16 cellular contexts compared by ENCODE assay signal in the genomic region with DNA sequence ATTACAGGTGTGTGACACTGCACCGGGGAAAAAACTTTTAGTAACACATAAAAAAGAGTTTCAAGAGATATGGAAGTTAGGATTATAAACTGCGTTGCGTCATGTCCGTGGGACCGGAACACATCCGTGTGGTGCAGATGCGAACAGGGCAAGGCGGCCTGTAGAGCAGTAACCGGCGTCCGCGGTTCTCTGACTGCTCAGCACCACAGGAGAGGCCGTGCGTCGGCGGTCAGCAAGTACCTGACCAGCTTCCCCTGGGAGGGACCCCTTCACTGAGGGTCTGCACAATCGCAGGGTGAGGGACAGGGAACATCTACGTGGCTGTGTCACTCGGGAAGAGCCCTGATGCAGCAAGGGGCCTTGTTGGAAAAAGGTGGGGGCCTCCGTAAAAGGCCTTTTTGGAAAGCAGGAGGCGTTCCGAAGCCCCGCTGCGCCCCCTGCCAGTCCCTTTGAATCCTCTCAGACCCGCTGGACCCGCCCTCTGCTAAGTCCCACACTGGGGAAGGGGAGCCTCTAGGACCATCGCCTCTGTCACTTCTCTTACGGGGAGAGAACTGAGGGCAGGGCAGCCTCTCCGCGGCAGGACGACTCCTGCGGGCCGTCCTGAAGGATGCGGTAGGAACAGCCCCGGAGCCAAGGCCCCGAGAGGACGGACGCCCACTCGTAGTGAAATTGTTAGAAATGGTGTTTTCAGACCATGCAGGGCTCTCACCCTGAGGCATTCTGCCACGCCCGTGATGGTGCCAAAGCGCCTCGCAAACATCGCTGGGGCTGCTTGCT.
A peak's percentile ranks its signal among the peaks of the same experiment; 100 is the strongest.
DNase-seq lines count a peak whose midpoint lies in the region; ATAC-seq and TF ChIP-seq lines count a peak whose summit lies in the region.
"Had no signal": no experiment of that assay in that cellular context is flagged by ENCODE, and none has a peak within 500 bp of the region (broad histone marks: within the 10 kb centered on the region; RNA-seq: fewer than 3 reads in every experiment).

No MANE protein-coding gene starts in this region.

- H3K4me3 ChIP-seq in heart left ventricle, result peak overlapping the region in 9 of 12 donors; percentile 8 to 46 (median 23)
- peak overlapping the region; percentile 24 to 27 for H3K4me3 ChIP-seq in mesenchymal stem cell (ENCODE audit: insufficient read depth in 1 of 2, low read depth in 1 of 2, low read length in 2 of 2)
- H3K4me3 ChIP-seq in stomach smooth muscle (ENCODE audit: low read length in 2 of 2), result peak overlapping the region; percentile 10 to 35
- H3K4me3 ChIP-seq: SJSA1 had no signal

- H3K9ac ChIP-seq in mesenchymal stem cell (ENCODE audit: low read length) (no peak overlapping the region), stomach smooth muscle (ENCODE audit: low read length in 2 of 2) (no peak overlapping the region)

- intact Hi-C loops in heart left ventricle (cut with DNase I), result no loop called here

- no peak overlapping the region for H2BK12ac ChIP-seq in mesenchymal stem cell (ENCODE audit: low read length in 2 of 2)

- H3K9me3 Mint-ChIP-seq in WTC11, result no peaks in the 10 kb centered on the region

- peak overlapping the region; percentile 89 for H3K27ac Mint-ChIP-seq in WTC11
- H3K27ac Mint-ChIP-seq: activated naive CD4-positive, alpha-beta T cell treated with anti-CD3 and anti-CD28 coated beads for 36 hours; IgD-negative memory B cell; stimulated activated effector memory CD8-positive, alpha-beta T cell treated with anti-CD3 and anti-CD28 coated beads, Interleukin-12 subunit alpha, Interleukin-12 subunit beta, amount 100 ng/mL, for 72 hours had no signal

- no peak overlapping the region for H3K27ac ChIP-seq in heart left ventricle
- no peak overlapping the region for H3K27ac ChIP-seq in mesenchymal stem cell (ENCODE audit: low read length, poor library complexity, severe bottlenecking)
- H3K27ac ChIP-seq in stomach smooth muscle (ENCODE audit: low read length), result no peak overlapping the region
- H3K27ac ChIP-seq: SJSA1 had no signal

- no peaks in the 10 kb centered on the region for H3K36me3 ChIP-seq in heart left ventricle
- no peaks in the 10 kb centered on the region for H3K36me3 ChIP-seq in mesenchymal stem cell (ENCODE audit: control insufficient read depth in 1 of 2, insufficient read depth in 2 of 2, low read depth in 1 of 2, low read length in 2 of 2)
- H3K36me3 ChIP-seq in stomach smooth muscle (ENCODE audit: control insufficient read depth in 2 of 2, insufficient read depth in 2 of 2, low read length in 2 of 2), result no peaks in the 10 kb centered on the region
- H3K36me3 ChIP-seq: SJSA1 had no signal

- no peak overlapping the region for H3K23ac ChIP-seq in mesenchymal stem cell (ENCODE audit: low read length in 2 of 2)

- no peaks in the 10 kb centered on the region for H3K27me3 Mint-ChIP-seq in WTC11 (ENCODE audit: low read depth)
- H3K27me3 Mint-ChIP-seq: central memory CD8-positive, alpha-beta T cell; IgD-negative memory B cell had no signal

- POLR2A ChIA-PET in WTC11 (lab: Charles Lee), result no interaction called here

- H3K4me2 ChIP-seq in mesenchymal stem cell (ENCODE audit: low read length, poor library complexity, severe bottlenecking), result peak overlapping the region; percentile 61

- no peaks in the 10 kb centered on the region for H3K36me3 Mint-ChIP-seq in WTC11
- H3K36me3 Mint-ChIP-seq: IgD-negative memory B cell; stimulated activated effector memory CD8-positive, alpha-beta T cell treated with anti-CD3 and anti-CD28 coated beads, Interleukin-12 subunit alpha, Interleukin-12 subunit beta, amount 100 ng/mL, for 72 hours had no signal

- H3K27me3 ChIP-seq in heart left ventricle (peaks cover 0 to 17% (median 0%) of the 10 kb centered on the region in 9 donors), mesenchymal stem cell (ENCODE audit: control insufficient read depth in 1 of 2, insufficient read depth in 1 of 2, low read length in 2 of 2) (no peaks in the 10 kb centered on the region), stomach smooth muscle (ENCODE audit: control insufficient read depth in 1 of 2, insufficient read depth in 2 of 2, low read length in 2 of 2) (peaks cover 3 to 8% of the 10 kb centered on the region in 2 donors)
- H3K27me3 ChIP-seq: SJSA1 had no signal

- H2BK5ac ChIP-seq in mesenchymal stem cell (ENCODE audit: low read depth, low read length, poor library complexity, severe bottlenecking), result no peak overlapping the region

- H4K8ac ChIP-seq in mesenchymal stem cell (ENCODE audit: low read length), result no peak overlapping the region

- DNase-seq in WTC11 (ENCODE audit: low spot score) (peak; percentile 83), heart left ventricle (no peak), mesenchymal stem cell (no peak), COLO668 (lab: John Stamatoyannopoulos, UW; ENCODE audit: unreplicated experiment) (no peak), DMS 273 treated with DMSO at 0.1 percent for 48 hours (lab: John Stamatoyannopoulos, UW) (no peak), NCI-H1417 treated with DMSO at 0.1 percent for 48 hours (lab: John Stamatoyannopoulos, UW) (no peak)
- DNase-seq: activated naive CD4-positive, alpha-beta T cell treated with anti-CD3 and anti-CD28 coated beads for 36 hours; NCI-H146; NCI-H774; stimulated activated CD4-positive, alpha-beta T cell treated with anti-CD3 and anti-CD28 coated beads, Interleukin-2, amount 100 ng/mL, for 24 hours had no signal

- H3K9me3 ChIP-seq in heart left ventricle (no peaks in the 10 kb centered on the region), mesenchymal stem cell (ENCODE audit: control insufficient read depth, low read length) (no peaks in the 10 kb centered on the region), stomach smooth muscle (ENCODE audit: control insufficient read depth in 2 of 2, low read length in 2 of 2) (no peaks in the 10 kb centered on the region)

- H3K4me1 ChIP-seq in heart left ventricle, result no peaks in the 10 kb centered on the region
- peaks cover 8% of the 10 kb centered on the region for H3K4me1 ChIP-seq in mesenchymal stem cell (ENCODE audit: control insufficient read depth, insufficient read depth, low read depth, low read length)
- no peaks in the 10 kb centered on the region for H3K4me1 ChIP-seq in stomach smooth muscle (ENCODE audit: control insufficient read depth, insufficient read depth, low read length)
- H3K4me1 ChIP-seq: SJSA1 had no signal

- no peak overlapping the region for H3K18ac ChIP-seq in mesenchymal stem cell (ENCODE audit: low read depth in 1 of 2, low read length in 2 of 2)

- no peak overlapping the region for H2BK120ac ChIP-seq in mesenchymal stem cell (ENCODE audit: low read depth, low read length)

- CTCF ChIA-PET in WTC11 (lab: Charles Lee), result no interaction called here

- H3K79me1 ChIP-seq in mesenchymal stem cell (replicated peaks; ENCODE audit: low read length, poor library complexity, severe bottlenecking), result no peaks in the 10 kb centered on the region

- no peak overlapping the region for H4K91ac ChIP-seq in mesenchymal stem cell (ENCODE audit: low read length)

- peak; percentile 93 for ATAC-seq in WTC11
- ATAC-seq in heart left ventricle, result peak in 1 of 4 donors; percentile 61
- ATAC-seq in HG03520 (IDR thresholded peaks at IDR 0.05; ENCODE audit: unreplicated experiment), result no peak
- ATAC-seq: stimulated activated effector memory CD8-positive, alpha-beta T cell treated with anti-CD3 and anti-CD28 coated beads, Interleukin-12 subunit alpha, Interleukin-12 subunit beta, amount 100 ng/mL, for 72 hours had no signal

- H3K4me3 Mint-ChIP-seq in WTC11, result peak overlapping the region; percentile 67
- H3K4me3 Mint-ChIP-seq: activated naive CD4-positive, alpha-beta T cell treated with anti-CD3 and anti-CD28 coated beads for 36 hours; central memory CD8-positive, alpha-beta T cell; IgD-negative memory B cell; stimulated activated effector memory CD8-positive, alpha-beta T cell treated with anti-CD3 and anti-CD28 coated beads, Interleukin-12 subunit alpha, Interleukin-12 subunit beta, amount 100 ng/mL, for 72 hours had no signal

- no peak overlapping the region for H3K14ac ChIP-seq in mesenchymal stem cell (ENCODE audit: low read length in 2 of 2)

- peaks cover 78% of the 10 kb centered on the region for H3K4me1 Mint-ChIP-seq in WTC11
- H3K4me1 Mint-ChIP-seq: central memory CD8-positive, alpha-beta T cell; IgD-negative memory B cell; stimulated activated effector memory CD8-positive, alpha-beta T cell treated with anti-CD3 and anti-CD28 coated beads, Interleukin-12 subunit alpha, Interleukin-12 subunit beta, amount 100 ng/mL, for 72 hours had no signal

- H2AFZ ChIP-seq in mesenchymal stem cell (ENCODE audit: low read depth, low read length), result no peak overlapping the region

- TF ChIP-seq POLR2A in heart left ventricle (IDR thresholded peaks at IDR 0.05), result no peak

- H2AK5ac ChIP-seq in mesenchymal stem cell (ENCODE audit: low read length, severe bottlenecking), result no peak overlapping the region

- WGBS in heart left ventricle, 4 donors, result 9 to 18% (median 13%) methylated on average over 32 to 44 of the region's 44 CpGs
- 26% methylated on average over 44 of the region's 44 CpGs for WGBS in mesenchymal stem cell

- peak overlapping the region; percentile 9 for H2BK15ac ChIP-seq in mesenchymal stem cell (ENCODE audit: low read depth, poor library complexity, severe bottlenecking)

- H3K4ac ChIP-seq in mesenchymal stem cell (ENCODE audit: low read depth in 1 of 2, low read length in 2 of 2), result no peak overlapping the region

- TF ChIP-seq CTCF in WTC11 (IDR thresholded peaks at IDR 0.05) (no peak), heart left ventricle (IDR thresholded peaks at IDR 0.05) (peak in 2 of 12 donors; percentile 4 to 7)

TF ChIP-seq in WTC11, 78 proteins besides CTCF, POLR2A, EP300 and RAD21 (continues in another document):
- TF ChIP-seq GABPB1 (CRISPR knock-in tag; IDR thresholded peaks at IDR 0.05) (no peak), TEAD1 (CRISPR knock-in tag; IDR thresholded peaks at IDR 0.05) (no peak; the same call in 1 of the 2 replicates), ZNF232 (CRISPR knock-in tag; IDR thresholded peaks at IDR 0.05) (no peak), TP53 (CRISPR knock-in tag; IDR thresholded peaks at IDR 0.05) (peak; percentile 79; the same call in 1 of the 2 replicates), ZNF219 (CRISPR knock-in tag; IDR thresholded peaks at IDR 0.05; ENCODE audit: borderline replicate concordance) (no peak), FOXK1 (CRISPR knock-in tag; IDR thresholded peaks at IDR 0.05) (no peak)
- TF ChIP-seq, protein P1, sequence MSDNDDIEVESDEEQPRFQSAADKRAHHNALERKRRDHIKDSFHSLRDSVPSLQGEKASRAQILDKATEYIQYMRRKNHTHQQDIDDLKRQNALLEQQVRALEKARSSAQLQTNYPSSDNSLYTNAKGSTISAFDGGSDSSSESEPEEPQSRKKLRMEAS (CRISPR knock-in tag; IDR thresholded peaks at IDR 0.05), result no peak; the same call in 1 of the 2 replicates
- TF ChIP-seq, protein P2, sequence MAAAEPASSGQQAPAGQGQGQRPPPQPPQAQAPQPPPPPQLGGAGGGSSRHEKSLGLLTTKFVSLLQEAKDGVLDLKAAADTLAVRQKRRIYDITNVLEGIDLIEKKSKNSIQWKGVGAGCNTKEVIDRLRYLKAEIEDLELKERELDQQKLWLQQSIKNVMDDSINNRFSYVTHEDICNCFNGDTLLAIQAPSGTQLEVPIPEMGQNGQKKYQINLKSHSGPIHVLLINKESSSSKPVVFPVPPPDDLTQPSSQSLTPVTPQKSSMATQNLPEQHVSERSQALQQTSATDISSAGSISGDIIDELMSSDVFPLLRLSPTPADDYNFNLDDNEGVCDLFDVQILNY (CRISPR knock-in tag; IDR thresholded peaks at IDR 0.05), result no peak
